Comparison of ENCODE assay signal across 8 cellular contexts in genomic region chr11:1401656-1402221, GRCh38. TPM values are rescaled to one million over a fixed set of nuclear protein-coding genes. Genes with fewer than 3 reads are reported as not detected.
DNase-seq lines count a peak whose midpoint lies in the region; ATAC-seq, FAIRE-seq and TF ChIP-seq lines count a peak whose summit lies in the region.

No MANE protein-coding gene starts in this region.

- FAIRE-seq in D721Med (lab: Jason Lieb, UNC), result no peak

- 27% methylated on average over 23 of the region's 23 CpGs for WGBS in liver

- no peak for TF ChIP-seq RAD21 in liver (IDR thresholded peaks at IDR 0.05)

- no peak overlapping the region for H3K9ac ChIP-seq in liver (ENCODE audit: low read depth in 1 of 2, low read length in 2 of 2)

- no peak overlapping the region for H3K4me3 ChIP-seq in HL-60 (replicated peaks; ENCODE audit: insufficient read depth, low read length)
- no peak overlapping the region for H3K4me3 ChIP-seq in liver (ENCODE audit: low read depth in 1 of 3, low read length in 3 of 3)

- no peak for TF ChIP-seq CTCF in HL-60 (IDR thresholded peaks at IDR 0.05; ENCODE audit: insufficient read depth, low read length)
- no peak for TF ChIP-seq CTCF in liver (IDR thresholded peaks at IDR 0.05; ENCODE audit: low read depth, low read length, missing input control)
- TF ChIP-seq CTCF in D721Med (IDR thresholded peaks at IDR 0.05; ENCODE audit: insufficient read depth, missing control alignments), result no peak

- no peaks in the 10 kb centered on the region for H3K4me1 ChIP-seq in liver (ENCODE audit: control insufficient read depth in 4 of 4, insufficient read depth in 4 of 4, low read length in 3 of 4)

- H3K36me3 ChIP-seq in liver (ENCODE audit: control insufficient read depth in 4 of 4, insufficient read depth in 3 of 4, low read depth in 1 of 4, low read length in 3 of 4), result no peaks in the 10 kb centered on the region

- peak in 9 of 14 donors; percentile 22 to 69 (median 47) for DNase-seq in C1 segment of cervical spinal cord (lab: John Stamatoyannopoulos, UW)
- peak; percentile 33 to 65 for DNase-seq in HL-60 (ENCODE audit: low read depth in 1 of 2, low spot score in 1 of 2)
- DNase-seq in T-helper 1 cell, result peak in 3 of 5 donors; percentile 6 to 39 (median 38)
- peak; percentile 26 for DNase-seq in central memory CD4-positive, alpha-beta T cell
- peak; percentile 78 for DNase-seq in superior temporal gyrus (ENCODE audit: extremely low spot score)
- no peak for DNase-seq in D721Med (ENCODE audit: insufficient read length, low spot score)

- no peaks in the 10 kb centered on the region for H3K9me3 ChIP-seq in liver (ENCODE audit: control insufficient read depth in 4 of 4, low read length in 3 of 4)

- H3K27me3 ChIP-seq in HL-60 (ENCODE audit: insufficient read depth, poor library complexity, severe bottlenecking) (no peaks in the 10 kb centered on the region), liver (ENCODE audit: control insufficient read depth in 4 of 4, insufficient read depth in 4 of 4, low read length in 3 of 4) (no peaks in the 10 kb centered on the region)

- H3K27ac ChIP-seq in HL-60 (replicated peaks) (no peak overlapping the region), liver (ENCODE audit: low read depth in 1 of 2, low read length in 2 of 2) (no peak overlapping the region)

- no peak for ATAC-seq in HG03135 (IDR thresholded peaks at IDR 0.05; ENCODE audit: unreplicated experiment)

TF ChIP-seq in liver, 16 proteins besides CTCF, POLR2A, EP300 and RAD21:
- no peak for TF ChIP-seq NR2F2 (IDR thresholded peaks at IDR 0.05)
- TF ChIP-seq REST (IDR thresholded peaks at IDR 0.05), result peak; percentile 100

RNA-seq across cellular contexts. Expression of gene BRSK2, which starts 12.0 kb away (rescaled TPM):
- under 1 TPM; 0.05 to 0.17 TPM for total RNA-seq in liver
- polyA plus RNA-seq in liver, result not detected
